1 cellular context compared by ENCODE assay signal in the genomic region with DNA sequence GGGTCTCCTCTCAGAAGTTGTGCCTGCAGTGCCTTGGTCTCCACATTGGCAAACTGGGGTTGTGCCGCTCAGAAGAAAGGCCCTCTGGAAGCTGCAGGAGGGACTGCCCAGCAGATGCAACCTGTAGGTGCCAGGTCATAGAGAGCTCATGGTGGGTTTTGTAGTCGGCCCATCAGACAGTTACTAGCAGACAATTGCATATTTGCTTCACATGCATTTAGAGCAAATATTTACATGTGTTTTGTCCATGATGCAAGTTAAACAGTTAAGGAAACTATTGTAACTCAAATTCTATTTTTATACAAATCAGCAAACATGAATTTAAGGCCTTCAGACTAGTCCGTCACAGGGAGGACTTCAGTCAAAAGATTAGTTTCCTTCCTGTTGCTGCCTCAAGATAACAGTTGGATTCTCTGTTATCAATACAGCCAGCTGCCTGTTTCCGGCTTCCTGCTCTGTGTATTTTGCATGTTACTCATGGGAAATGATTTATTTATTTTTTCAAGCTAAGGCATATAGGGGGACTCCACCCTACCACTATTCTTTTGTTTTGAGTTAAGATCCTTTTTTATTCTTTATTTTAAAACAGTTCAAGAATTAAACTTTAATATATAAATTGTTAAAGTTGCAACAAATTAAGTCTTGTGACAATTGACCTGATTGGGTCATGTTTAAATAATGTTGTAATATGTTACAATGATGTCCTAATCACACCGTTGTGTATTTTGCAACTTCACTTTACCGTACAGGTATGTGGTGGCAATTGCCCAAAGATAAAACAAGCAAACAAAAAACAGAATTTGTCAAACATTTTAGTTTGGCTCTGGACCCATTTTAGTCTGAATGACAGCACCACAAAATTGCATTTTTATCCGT.
TF ChIP-seq lines count a peak whose summit lies in the region.

No MANE protein-coding gene starts in this region.

TF ChIP-seq in HepG2, 621 proteins besides CTCF, POLR2A, EP300 and RAD21 (continued from another document and continues in another):
- TF ChIP-seq, protein P1, sequence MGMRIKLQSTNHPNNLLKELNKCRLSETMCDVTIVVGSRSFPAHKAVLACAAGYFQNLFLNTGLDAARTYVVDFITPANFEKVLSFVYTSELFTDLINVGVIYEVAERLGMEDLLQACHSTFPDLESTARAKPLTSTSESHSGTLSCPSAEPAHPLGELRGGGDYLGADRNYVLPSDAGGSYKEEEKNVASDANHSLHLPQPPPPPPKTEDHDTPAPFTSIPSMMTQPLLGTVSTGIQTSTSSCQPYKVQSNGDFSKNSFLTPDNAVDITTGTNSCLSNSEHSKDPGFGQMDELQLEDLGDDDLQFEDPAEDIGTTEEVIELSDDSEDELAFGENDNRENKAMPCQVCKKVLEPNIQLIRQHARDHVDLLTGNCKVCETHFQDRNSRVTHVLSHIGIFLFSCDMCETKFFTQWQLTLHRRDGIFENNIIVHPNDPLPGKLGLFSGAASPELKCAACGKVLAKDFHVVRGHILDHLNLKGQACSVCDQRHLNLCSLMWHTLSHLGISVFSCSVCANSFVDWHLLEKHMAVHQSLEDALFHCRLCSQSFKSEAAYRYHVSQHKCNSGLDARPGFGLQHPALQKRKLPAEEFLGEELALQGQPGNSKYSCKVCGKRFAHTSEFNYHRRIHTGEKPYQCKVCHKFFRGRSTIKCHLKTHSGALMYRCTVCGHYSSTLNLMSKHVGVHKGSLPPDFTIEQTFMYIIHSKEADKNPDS (CRISPR knock-in tag; IDR thresholded peaks at IDR 0.05) = 0 out of 2 replicates have a peak, but pooled peaks have one; percentile 38
- TF ChIP-seq, protein P2, sequence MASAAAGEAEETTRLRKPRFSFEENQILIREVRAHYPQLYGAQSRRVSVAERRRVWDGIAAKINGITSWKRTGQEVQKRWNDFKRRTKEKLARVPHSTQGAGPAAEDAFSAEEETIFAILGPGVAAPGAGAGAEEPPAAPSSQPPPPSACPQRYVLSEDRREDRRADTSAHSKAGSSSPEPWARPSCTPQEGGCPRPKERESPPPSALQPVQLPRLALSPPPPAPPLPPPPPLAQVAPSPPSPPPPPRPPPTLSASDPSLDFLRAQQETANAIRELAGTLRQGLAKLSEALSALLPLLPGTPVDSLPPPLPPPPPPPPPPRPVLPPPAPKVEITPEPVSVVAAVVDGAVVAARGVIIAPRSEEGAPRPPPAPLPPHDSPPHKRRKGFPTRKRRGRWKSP (CRISPR knock-in tag; IDR thresholded peaks at IDR 0.05) = no peak; the same call in 1 of the 2 replicates
- TF ChIP-seq ZNF775 (CRISPR knock-in tag; IDR thresholded peaks at IDR 0.05; ENCODE audit: borderline replicate concordance) = no peak
- TF ChIP-seq, protein P3, sequence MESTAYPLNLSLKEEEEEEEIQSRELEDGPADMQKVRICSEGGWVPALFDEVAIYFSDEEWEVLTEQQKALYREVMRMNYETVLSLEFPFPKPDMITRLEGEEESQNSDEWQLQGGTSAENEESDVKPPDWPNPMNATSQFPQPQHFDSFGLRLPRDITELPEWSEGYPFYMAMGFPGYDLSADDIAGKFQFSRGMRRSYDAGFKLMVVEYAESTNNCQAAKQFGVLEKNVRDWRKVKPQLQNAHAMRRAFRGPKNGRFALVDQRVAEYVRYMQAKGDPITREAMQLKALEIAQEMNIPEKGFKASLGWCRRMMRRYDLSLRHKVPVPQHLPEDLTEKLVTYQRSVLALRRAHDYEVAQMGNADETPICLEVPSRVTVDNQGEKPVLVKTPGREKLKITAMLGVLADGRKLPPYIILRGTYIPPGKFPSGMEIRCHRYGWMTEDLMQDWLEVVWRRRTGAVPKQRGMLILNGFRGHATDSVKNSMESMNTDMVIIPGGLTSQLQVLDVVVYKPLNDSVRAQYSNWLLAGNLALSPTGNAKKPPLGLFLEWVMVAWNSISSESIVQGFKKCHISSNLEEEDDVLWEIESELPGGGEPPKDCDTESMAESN (CRISPR knock-in tag; conservative IDR thresholded peaks at IDR 0.05) = no peak
- TF ChIP-seq ZNF350 (CRISPR knock-in tag; IDR thresholded peaks at IDR 0.05; ENCODE audit: borderline replicate concordance, low read depth) = peak; percentile 72; the same call in 1 of the 2 replicates
- TF ChIP-seq, protein P4, sequence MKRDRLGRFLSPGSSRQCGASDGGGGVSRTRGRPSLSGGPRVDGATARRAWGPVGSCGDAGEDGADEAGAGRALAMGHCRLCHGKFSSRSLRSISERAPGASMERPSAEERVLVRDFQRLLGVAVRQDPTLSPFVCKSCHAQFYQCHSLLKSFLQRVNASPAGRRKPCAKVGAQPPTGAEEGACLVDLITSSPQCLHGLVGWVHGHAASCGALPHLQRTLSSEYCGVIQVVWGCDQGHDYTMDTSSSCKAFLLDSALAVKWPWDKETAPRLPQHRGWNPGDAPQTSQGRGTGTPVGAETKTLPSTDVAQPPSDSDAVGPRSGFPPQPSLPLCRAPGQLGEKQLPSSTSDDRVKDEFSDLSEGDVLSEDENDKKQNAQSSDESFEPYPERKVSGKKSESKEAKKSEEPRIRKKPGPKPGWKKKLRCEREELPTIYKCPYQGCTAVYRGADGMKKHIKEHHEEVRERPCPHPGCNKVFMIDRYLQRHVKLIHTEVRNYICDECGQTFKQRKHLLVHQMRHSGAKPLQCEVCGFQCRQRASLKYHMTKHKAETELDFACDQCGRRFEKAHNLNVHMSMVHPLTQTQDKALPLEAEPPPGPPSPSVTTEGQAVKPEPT (CRISPR knock-in tag; IDR thresholded peaks at IDR 0.05; ENCODE audit: low read depth) = no peak
- TF ChIP-seq U2AF2 (IDR thresholded peaks at IDR 0.05; ENCODE audit: low read depth, low read length) = no peak
- no peak for TF ChIP-seq ZFAT (CRISPR knock-in tag; conservative IDR thresholded peaks at IDR 0.05)
- peak; percentile 49; the same call in 1 of the 2 replicates for TF ChIP-seq ZNF788 (CRISPR knock-in tag; IDR thresholded peaks at IDR 0.05; ENCODE audit: borderline replicate concordance)
- no peak for TF ChIP-seq MTF1 (CRISPR knock-in tag; IDR thresholded peaks at IDR 0.05)
- TF ChIP-seq ZNF839 (CRISPR knock-in tag; IDR thresholded peaks at IDR 0.05; ENCODE audit: borderline replicate concordance) = no peak
- TF ChIP-seq ETV6 (CRISPR knock-in tag; conservative IDR thresholded peaks at IDR 0.05) = no peak
- no peak for TF ChIP-seq ZNF737 (CRISPR knock-in tag; IDR thresholded peaks at IDR 0.05; ENCODE audit: borderline replicate concordance)
- TF ChIP-seq ZNF572 (CRISPR knock-in tag; IDR thresholded peaks at IDR 0.05) = no peak
- TF ChIP-seq ELF4 (CRISPR knock-in tag; IDR thresholded peaks at IDR 0.05; ENCODE audit: borderline replicate concordance) = peak; percentile 89
- no peak for TF ChIP-seq ZNF225 (CRISPR knock-in tag; IDR thresholded peaks at IDR 0.05)
- peak; percentile 84 for TF ChIP-seq FOXK2 (IDR thresholded peaks at IDR 0.05)
- TF ChIP-seq ZBTB42 (CRISPR knock-in tag; IDR thresholded peaks at IDR 0.05) = no peak
- peak; percentile 76 for TF ChIP-seq MAFF (IDR thresholded peaks at IDR 0.05; ENCODE audit: low read depth, low read length)
- TF ChIP-seq ZSCAN30 (CRISPR knock-in tag; IDR thresholded peaks at IDR 0.05) = no peak
- no peak for TF ChIP-seq ZFP62 (CRISPR knock-in tag; IDR thresholded peaks at IDR 0.05)
- no peak for TF ChIP-seq ZNF317 (CRISPR knock-in tag; IDR thresholded peaks at IDR 0.05)
- TF ChIP-seq, protein P5, sequence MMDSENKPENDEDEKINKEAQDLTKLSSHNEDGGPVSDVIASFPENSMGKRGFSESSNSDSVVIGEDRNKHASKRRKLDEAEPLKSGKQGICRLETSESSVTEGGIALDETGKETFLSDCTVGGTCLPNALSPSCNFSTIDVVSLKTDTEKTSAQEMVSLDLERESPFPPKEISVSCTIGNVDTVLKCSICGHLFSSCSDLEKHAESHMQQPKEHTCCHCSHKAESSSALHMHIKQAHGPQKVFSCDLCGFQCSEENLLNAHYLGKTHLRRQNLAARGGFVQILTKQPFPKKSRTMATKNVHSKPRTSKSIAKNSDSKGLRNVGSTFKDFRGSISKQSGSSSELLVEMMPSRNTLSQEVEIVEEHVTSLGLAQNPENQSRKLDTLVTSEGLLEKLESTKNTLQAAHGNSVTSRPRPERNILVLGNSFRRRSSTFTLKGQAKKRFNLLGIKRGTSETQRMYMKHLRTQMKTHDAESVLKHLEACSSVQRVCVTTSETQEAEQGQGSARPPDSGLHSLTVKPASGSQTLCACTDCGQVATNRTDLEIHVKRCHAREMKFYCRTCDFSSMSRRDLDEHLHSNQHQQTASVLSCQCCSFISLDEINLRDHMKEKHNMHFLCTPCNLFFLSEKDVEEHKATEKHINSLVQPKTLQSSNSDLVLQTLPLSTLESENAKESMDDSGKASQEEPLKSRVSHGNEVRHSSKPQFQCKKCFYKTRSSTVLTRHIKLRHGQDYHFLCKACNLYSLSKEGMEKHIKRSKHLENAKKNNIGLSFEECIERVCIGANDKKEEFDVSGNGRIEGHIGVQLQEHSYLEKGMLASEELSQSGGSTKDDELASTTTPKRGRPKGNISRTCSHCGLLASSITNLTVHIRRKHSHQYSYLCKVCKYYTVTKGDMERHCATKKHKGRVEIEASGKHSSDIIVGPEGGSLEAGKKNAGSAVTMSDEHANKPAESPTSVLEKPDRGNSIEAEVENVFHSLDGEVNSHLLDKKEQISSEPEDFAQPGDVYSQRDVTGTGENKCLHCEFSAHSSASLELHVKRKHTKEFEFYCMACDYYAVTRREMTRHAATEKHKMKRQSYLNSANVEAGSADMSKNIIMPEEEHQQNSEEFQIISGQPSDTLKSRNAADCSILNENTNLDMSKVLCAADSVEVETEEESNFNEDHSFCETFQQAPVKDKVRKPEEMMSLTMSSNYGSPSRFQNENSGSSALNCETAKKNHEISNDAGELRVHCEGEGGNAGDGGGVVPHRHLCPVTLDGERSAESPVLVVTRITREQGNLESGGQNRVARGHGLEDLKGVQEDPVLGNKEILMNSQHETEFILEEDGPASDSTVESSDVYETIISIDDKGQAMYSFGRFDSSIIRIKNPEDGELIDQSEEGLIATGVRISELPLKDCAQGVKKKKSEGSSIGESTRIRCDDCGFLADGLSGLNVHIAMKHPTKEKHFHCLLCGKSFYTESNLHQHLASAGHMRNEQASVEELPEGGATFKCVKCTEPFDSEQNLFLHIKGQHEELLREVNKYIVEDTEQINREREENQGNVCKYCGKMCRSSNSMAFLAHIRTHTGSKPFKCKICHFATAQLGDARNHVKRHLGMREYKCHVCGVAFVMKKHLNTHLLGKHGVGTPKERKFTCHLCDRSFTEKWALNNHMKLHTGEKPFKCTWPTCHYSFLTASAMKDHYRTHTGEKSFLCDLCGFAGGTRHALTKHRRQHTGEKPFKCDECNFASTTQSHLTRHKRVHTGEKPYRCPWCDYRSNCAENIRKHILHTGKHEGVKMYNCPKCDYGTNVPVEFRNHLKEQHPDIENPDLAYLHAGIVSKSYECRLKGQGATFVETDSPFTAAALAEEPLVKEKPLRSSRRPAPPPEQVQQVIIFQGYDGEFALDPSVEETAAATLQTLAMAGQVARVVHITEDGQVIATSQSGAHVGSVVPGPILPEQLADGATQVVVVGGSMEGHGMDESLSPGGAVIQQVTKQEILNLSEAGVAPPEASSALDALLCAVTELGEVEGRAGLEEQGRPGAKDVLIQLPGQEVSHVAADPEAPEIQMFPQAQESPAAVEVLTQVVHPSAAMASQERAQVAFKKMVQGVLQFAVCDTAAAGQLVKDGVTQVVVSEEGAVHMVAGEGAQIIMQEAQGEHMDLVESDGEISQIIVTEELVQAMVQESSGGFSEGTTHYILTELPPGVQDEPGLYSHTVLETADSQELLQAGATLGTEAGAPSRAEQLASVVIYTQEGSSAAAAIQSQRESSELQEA (CRISPR knock-in tag; IDR thresholded peaks at IDR 0.05; ENCODE audit: not compliant biosample characterization) = no peak
- TF ChIP-seq RBM39 (IDR thresholded peaks at IDR 0.05; ENCODE audit: low read depth, low read length, poor library complexity, severe bottlenecking) = no peak
- TF ChIP-seq SNRNP70 (IDR thresholded peaks at IDR 0.05; ENCODE audit: low read depth, low read length) = no peak
- peak; percentile 50; the same call in 1 of the 2 replicates for TF ChIP-seq ATF1 (CRISPR knock-in tag; IDR thresholded peaks at IDR 0.05)
- peak; percentile 93 for TF ChIP-seq GFI1 (CRISPR knock-in tag; IDR thresholded peaks at IDR 0.05; ENCODE audit: borderline replicate concordance)
- no peak for TF ChIP-seq IRF2 (CRISPR knock-in tag; IDR thresholded peaks at IDR 0.05)
- no peak for TF ChIP-seq ZNF232 (CRISPR knock-in tag; IDR thresholded peaks at IDR 0.05; ENCODE audit: borderline replicate concordance)
- TF ChIP-seq, protein P6, sequence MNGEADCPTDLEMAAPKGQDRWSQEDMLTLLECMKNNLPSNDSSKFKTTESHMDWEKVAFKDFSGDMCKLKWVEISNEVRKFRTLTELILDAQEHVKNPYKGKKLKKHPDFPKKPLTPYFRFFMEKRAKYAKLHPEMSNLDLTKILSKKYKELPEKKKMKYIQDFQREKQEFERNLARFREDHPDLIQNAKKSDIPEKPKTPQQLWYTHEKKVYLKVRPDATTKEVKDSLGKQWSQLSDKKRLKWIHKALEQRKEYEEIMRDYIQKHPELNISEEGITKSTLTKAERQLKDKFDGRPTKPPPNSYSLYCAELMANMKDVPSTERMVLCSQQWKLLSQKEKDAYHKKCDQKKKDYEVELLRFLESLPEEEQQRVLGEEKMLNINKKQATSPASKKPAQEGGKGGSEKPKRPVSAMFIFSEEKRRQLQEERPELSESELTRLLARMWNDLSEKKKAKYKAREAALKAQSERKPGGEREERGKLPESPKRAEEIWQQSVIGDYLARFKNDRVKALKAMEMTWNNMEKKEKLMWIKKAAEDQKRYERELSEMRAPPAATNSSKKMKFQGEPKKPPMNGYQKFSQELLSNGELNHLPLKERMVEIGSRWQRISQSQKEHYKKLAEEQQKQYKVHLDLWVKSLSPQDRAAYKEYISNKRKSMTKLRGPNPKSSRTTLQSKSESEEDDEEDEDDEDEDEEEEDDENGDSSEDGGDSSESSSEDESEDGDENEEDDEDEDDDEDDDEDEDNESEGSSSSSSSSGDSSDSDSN (CRISPR knock-in tag; IDR thresholded peaks at IDR 0.05) = no peak
- no peak for TF ChIP-seq NAIF1 (CRISPR knock-in tag; IDR thresholded peaks at IDR 0.05; ENCODE audit: borderline replicate concordance)
- TF ChIP-seq KAT7 (CRISPR knock-in tag; IDR thresholded peaks at IDR 0.05; ENCODE audit: borderline replicate concordance) = no peak; the same call in none of the 2 replicates
- TF ChIP-seq SMC3 (IDR thresholded peaks at IDR 0.05; ENCODE audit: low read length) = peak; percentile 48
- no peak for TF ChIP-seq HNRNPL (IDR thresholded peaks at IDR 0.05; ENCODE audit: low read depth, low read length)
- no peak for TF ChIP-seq ZNF121 (CRISPR knock-in tag; IDR thresholded peaks at IDR 0.05)
- no peak for TF ChIP-seq PRPF4 (IDR thresholded peaks at IDR 0.05; ENCODE audit: low read depth, low read length, poor library complexity, severe bottlenecking)
- peak; percentile 63; the same call in 1 of the 2 replicates for TF ChIP-seq HIVEP1 (CRISPR knock-in tag; IDR thresholded peaks at IDR 0.05)
- TF ChIP-seq RBFOX2 (IDR thresholded peaks at IDR 0.05; ENCODE audit: low read depth, low read length) = no peak
- 0 out of 2 replicates have a peak, but pooled peaks have one; percentile 6 for TF ChIP-seq REPIN1 (CRISPR knock-in tag; IDR thresholded peaks at IDR 0.05; ENCODE audit: borderline replicate concordance, low read depth)
- TF ChIP-seq ZNF441 (CRISPR knock-in tag; IDR thresholded peaks at IDR 0.05; ENCODE audit: borderline replicate concordance) = peak; percentile 46; the same call in 1 of the 2 replicates
- no peak for TF ChIP-seq RFX5 (IDR thresholded peaks at IDR 0.05; ENCODE audit: low read depth, low read length)
- TF ChIP-seq ZNF569 (CRISPR knock-in tag; IDR thresholded peaks at IDR 0.05; ENCODE audit: borderline replicate concordance) = no peak
- no peak for TF ChIP-seq ZNF557 (CRISPR knock-in tag; IDR thresholded peaks at IDR 0.05)
